In the genomic region with DNA sequence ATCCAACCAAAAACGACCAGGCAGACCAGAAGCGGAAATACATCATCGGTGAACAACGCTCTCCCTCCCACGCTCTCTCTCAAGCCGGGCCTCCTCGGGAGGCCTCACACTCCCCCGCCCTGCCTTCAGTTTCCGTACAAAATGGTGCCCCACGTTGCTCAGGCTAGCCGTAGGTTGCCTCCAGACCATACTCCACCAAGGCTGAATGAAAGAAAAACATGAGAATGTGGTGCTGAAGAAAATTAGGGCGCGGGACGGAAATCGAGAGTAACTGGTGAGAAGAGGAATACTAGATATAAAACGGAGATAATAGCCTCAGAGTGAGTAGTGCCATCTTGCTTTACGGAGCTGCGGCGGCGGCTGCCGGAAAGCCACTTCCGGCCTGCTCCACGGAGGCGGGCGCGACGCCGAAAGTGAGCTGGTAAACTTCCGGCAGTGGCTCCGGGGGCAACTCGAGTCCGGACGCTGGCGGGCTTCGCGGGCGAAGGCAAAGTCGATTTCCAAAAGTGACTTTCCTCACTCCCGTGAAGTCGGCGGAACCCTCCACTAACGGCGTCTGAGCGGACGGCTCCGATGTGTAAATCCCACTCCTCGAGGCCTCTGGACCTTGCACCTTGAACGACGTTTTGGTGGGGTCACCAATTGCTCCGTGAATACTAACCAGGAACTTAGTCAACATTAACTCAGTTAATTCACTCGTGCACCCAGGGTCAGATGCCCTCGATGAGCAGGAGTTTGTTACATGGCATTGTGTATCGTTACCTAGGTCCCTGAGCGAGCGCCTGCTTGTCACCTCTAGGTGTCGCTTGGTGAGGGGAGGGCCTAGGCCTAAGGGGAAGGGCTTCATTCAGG, we compare ENCODE assay signal across 8 cellular contexts. TPM values are rescaled to one million over a fixed set of nuclear protein-coding genes. Genes with fewer than 3 reads are reported as not detected.
DNase-seq lines count a peak whose midpoint lies in the region; ATAC-seq lines count a peak whose summit lies in the region.

A gene (minus strand): TSS at position 7 of the 852 bp plus-strand sequence. CDS start 980 bp downstream, outside the sequence.

- peak within 1 kb of the TSS; percentile 96 for H3K9ac ChIP-seq in mesenchymal stem cell (ENCODE audit: low read length)

- H2BK120ac ChIP-seq in mesenchymal stem cell (ENCODE audit: low read depth, low read length) = no peak within 1 kb of the TSS

- no peak within 1 kb of the TSS for H2BK15ac ChIP-seq in mesenchymal stem cell (ENCODE audit: low read depth, poor library complexity, severe bottlenecking)

- POLR2A ChIA-PET in activated CD8-positive, alpha-beta memory T cell treated with anti-CD3 and anti-CD28 coated beads for 36 hours (lab: Charles Lee) = interaction anchor here (0.7 to 3.0 kb wide), 3 partner anchors 12 to 80 kb away, joined by 3 to 32 read pairs (median 10); a partner anchor contains a TSS

- ATAC-seq in GM21360 (IDR thresholded peaks at IDR 0.05; ENCODE audit: unreplicated experiment) = peak; percentile 85

- H2AK5ac ChIP-seq in mesenchymal stem cell (ENCODE audit: low read length, severe bottlenecking) = peak within 1 kb of the TSS; percentile 27

- H3K4me3 ChIP-seq in effector memory CD4-positive, alpha-beta T cell (ENCODE audit: insufficient read depth, low read depth, low read length, poor library complexity, severe bottlenecking) = peak within 1 kb of the TSS; percentile 75
- peak within 1 kb of the TSS; percentile 82 to 94 for H3K4me3 ChIP-seq in mesenchymal stem cell (ENCODE audit: insufficient read depth in 1 of 2, low read depth in 1 of 2, low read length in 2 of 2)

- peaks cover 12% of the 10 kb centered on the region for H3K79me1 ChIP-seq in mesenchymal stem cell (replicated peaks; ENCODE audit: low read length, poor library complexity, severe bottlenecking)

- H2BK5ac ChIP-seq in mesenchymal stem cell (ENCODE audit: low read depth, low read length, poor library complexity, severe bottlenecking) = peak within 1 kb of the TSS; percentile 95

- DNase-seq in COR-L47 (lab: John Stamatoyannopoulos, UW) = peak; percentile 87
- peak; percentile 93 for DNase-seq in HT1080 (ENCODE audit: low read depth)
- peak; percentile 95 to 96 for DNase-seq in NOMO-1 (lab: John Stamatoyannopoulos, UW; ENCODE audit: unreplicated experiment in 2 of 2)
- peak; percentile 75 to 84 (median 82) for DNase-seq in effector memory CD4-positive, alpha-beta T cell
- peak; percentile 98 for DNase-seq in mesenchymal stem cell
- DNase-seq in stimulated activated CD8-positive, alpha-beta memory T cell treated with anti-CD3 and anti-CD28 coated beads, Interleukin-12 subunit alpha, Interleukin-12 subunit beta, amount 100 ng/mL, for 4 hours (ENCODE audit: low read depth) = peak; percentile 81

- peak within 1 kb of the TSS; percentile 94 to 98 for H3K18ac ChIP-seq in mesenchymal stem cell (ENCODE audit: low read depth in 1 of 2, low read length in 2 of 2)

- peaks cover 21% of the 10 kb centered on the region for H3K4me1 ChIP-seq in effector memory CD4-positive, alpha-beta T cell (ENCODE audit: control insufficient read depth, insufficient read depth, low read length, poor library complexity, severe bottlenecking)
- peaks cover 22% of the 10 kb centered on the region for H3K4me1 ChIP-seq in mesenchymal stem cell (ENCODE audit: control insufficient read depth, insufficient read depth, low read depth, low read length)

- H3K27ac ChIP-seq in effector memory CD4-positive, alpha-beta T cell (ENCODE audit: insufficient read depth, low read length, poor library complexity, severe bottlenecking) = peak within 1 kb of the TSS; percentile 97
- peak within 1 kb of the TSS; percentile 90 for H3K27ac ChIP-seq in mesenchymal stem cell (ENCODE audit: low read length, poor library complexity, severe bottlenecking)

- peak within 1 kb of the TSS; percentile 69 for H4K91ac ChIP-seq in mesenchymal stem cell (ENCODE audit: low read length)

- H3K23ac ChIP-seq in mesenchymal stem cell (ENCODE audit: low read length in 2 of 2) = no peak within 1 kb of the TSS

- peak within 1 kb of the TSS; percentile 97 for H4K8ac ChIP-seq in mesenchymal stem cell (ENCODE audit: low read length)

- H2AFZ ChIP-seq in mesenchymal stem cell (ENCODE audit: low read depth, low read length) = peak within 1 kb of the TSS; percentile 98

- CTCF ChIA-PET in activated CD8-positive, alpha-beta memory T cell treated with anti-CD3 and anti-CD28 coated beads for 36 hours (lab: Charles Lee) = interaction anchor here (0.6 to 3.1 kb wide), 6 partner anchors 12 to 100 kb away, joined by 3 to 12 read pairs (median 4); a partner anchor contains a TSS

- H3K9me3 ChIP-seq in effector memory CD4-positive, alpha-beta T cell (ENCODE audit: control insufficient read depth, low read length) = no peaks in the 10 kb centered on the region
- no peaks in the 10 kb centered on the region for H3K9me3 ChIP-seq in mesenchymal stem cell (ENCODE audit: control insufficient read depth, low read length)

- H3K14ac ChIP-seq in mesenchymal stem cell (ENCODE audit: low read length in 2 of 2) = peak within 1 kb of the TSS in 1 of 2 experiments; percentile 9

- no peak within 1 kb of the TSS for H2BK12ac ChIP-seq in mesenchymal stem cell (ENCODE audit: low read length in 2 of 2)

- H3K27me3 ChIP-seq in effector memory CD4-positive, alpha-beta T cell (replicated peaks; ENCODE audit: control insufficient read depth, insufficient read depth, low read length, poor library complexity, severe bottlenecking) = no peaks in the 10 kb centered on the region
- peaks cover 0 to under 1% of the 10 kb centered on the region in 2 experiments for H3K27me3 ChIP-seq in mesenchymal stem cell (ENCODE audit: control insufficient read depth in 1 of 2, insufficient read depth in 1 of 2, low read length in 2 of 2)

- H3K4ac ChIP-seq in mesenchymal stem cell (ENCODE audit: low read depth in 1 of 2, low read length in 2 of 2) = peak within 1 kb of the TSS; percentile 75 to 92

- peak within 1 kb of the TSS; percentile 91 for H3K4me2 ChIP-seq in mesenchymal stem cell (ENCODE audit: low read length, poor library complexity, severe bottlenecking)

- H3K36me3 ChIP-seq in effector memory CD4-positive, alpha-beta T cell (ENCODE audit: control insufficient read depth, insufficient read depth, low read length) = peaks cover 15% of the 10 kb centered on the region
- H3K36me3 ChIP-seq in mesenchymal stem cell (ENCODE audit: control insufficient read depth in 1 of 2, insufficient read depth in 2 of 2, low read depth in 1 of 2, low read length in 2 of 2) = peaks cover 16 to 29% of the 10 kb centered on the region in 2 experiments

- under 1% methylated on average over 56 of the region's 56 CpGs for WGBS in mesenchymal stem cell

RNA-seq across cellular contexts. Expression of the gene that starts here (rescaled TPM):
- 29.2 and 36.2 TPM in 2 replicates for total RNA-seq in HT1080 (2014; rRNA removed; shearing (Covaris generic))
- polyA plus RNA-seq in HT1080 (2015; cell fraction: cytosol; rRNA removed) = 25.2 and 27.8 TPM in 2 replicates
- polyA plus RNA-seq in HT1080 (2015; cell fraction: nucleus; rRNA removed) = 38.6 and 42.0 TPM in 2 replicates
- 10 to 100 TPM; 19.9 to 20.0 TPM for total RNA-seq in activated CD8-positive, alpha-beta memory T cell treated with anti-CD3 and anti-CD28 coated beads for 36 hours
- 9.3 TPM for polyA plus RNA-seq in mesenchymal stem cell (2013, experiment 1 of 2)
- 9.7 TPM for polyA plus RNA-seq in mesenchymal stem cell (2013, experiment 2 of 2)

Comparison
In these comparisons a context has a peak if more than half of its experiments do, and no peak if none do; other contexts are left out.
1. Peak in every context shown above with its lines: DNase-seq, ATAC-seq, H3K4me3 ChIP-seq and H3K27ac ChIP-seq.